ENCODE assay signal across 16 cellular contexts in genomic region chr12:114658002-114658441, GRCh38. TPM values are rescaled to one million over a fixed set of nuclear protein-coding genes. Genes with fewer than 3 reads are reported as not detected.
"Had no signal": no experiment of that assay in that cellular context is flagged by ENCODE, and none has a peak within 500 bp of the region (broad histone marks: within the 10 kb centered on the region; RNA-seq: fewer than 3 reads in every experiment).

No MANE protein-coding gene starts in this region.

- H3K4me1 ChIP-seq: upper lobe of right lung had no signal

- H3K4me1 Mint-ChIP-seq: activated naive CD8-positive, alpha-beta T cell treated with anti-CD3 and anti-CD28 coated beads, Interleukin-2, amount 50 U/mL, for 24 hours had no signal

- H3K27ac ChIP-seq: dorsolateral prefrontal cortex, left lung, thoracic aorta, upper lobe of right lung had no signal

- DNase-seq: activated CD4-positive, alpha-beta T cell treated with anti-CD3 and anti-CD28 coated beads, Interleukin-2, amount 50 U/mL, for 48 hours; activated naive CD4-positive, alpha-beta T cell treated with anti-CD3 and anti-CD28 coated beads for 36 hours; activated naive CD8-positive, alpha-beta T cell treated with anti-CD3 and anti-CD28 coated beads, Interleukin-2, amount 50 U/mL, for 24 hours; dorsolateral prefrontal cortex; kidney; left lung; mesendoderm; stimulated activated CD4-positive, alpha-beta T cell treated with anti-CD3 and anti-CD28 coated beads, Interleukin-12 subunit alpha, Interleukin-12 subunit beta, amount 100 ng/mL, for 4 hours; stimulated activated CD4-positive, alpha-beta T cell treated with anti-CD3 and anti-CD28 coated beads, Interleukin-2, amount 100 ng/mL, for 24 hours; upper lobe of right lung had no signal

- ATAC-seq: activated naive CD8-positive, alpha-beta T cell treated with anti-CD3 and anti-CD28 coated beads, Interleukin-2, amount 50 U/mL, for 24 hours; activated T-helper 17 cell treated with anti-CD3 and anti-CD28 coated beads, Interleukin-2, amount 50 U/mL, for 72 hours; left lung; sciatic nerve; upper lobe of right lung had no signal

- H3K36me3 ChIP-seq: left lung, thoracic aorta, upper lobe of right lung had no signal

- H3K9me3 Mint-ChIP-seq: activated naive CD4-positive, alpha-beta T cell treated with anti-CD3 and anti-CD28 coated beads for 36 hours; activated naive CD8-positive, alpha-beta T cell treated with anti-CD3 and anti-CD28 coated beads, Interleukin-2, amount 50 U/mL, for 24 hours; activated T-helper 17 cell treated with anti-CD3 and anti-CD28 coated beads, Interleukin-2, amount 50 U/mL, for 72 hours had no signal

- H3K4me3 Mint-ChIP-seq: activated naive CD4-positive, alpha-beta T cell treated with anti-CD3 and anti-CD28 coated beads for 36 hours; activated naive CD8-positive, alpha-beta T cell treated with anti-CD3 and anti-CD28 coated beads, Interleukin-2, amount 50 U/mL, for 24 hours; activated T-helper 17 cell treated with anti-CD3 and anti-CD28 coated beads, Interleukin-2, amount 50 U/mL, for 72 hours; neural crest cell had no signal

- H3K27ac Mint-ChIP-seq: activated naive CD4-positive, alpha-beta T cell treated with anti-CD3 and anti-CD28 coated beads for 36 hours; activated naive CD8-positive, alpha-beta T cell treated with anti-CD3 and anti-CD28 coated beads, Interleukin-2, amount 50 U/mL, for 24 hours; activated T-helper 17 cell treated with anti-CD3 and anti-CD28 coated beads, Interleukin-2, amount 50 U/mL, for 72 hours had no signal

- H3K9me3 ChIP-seq: left lung, thoracic aorta, upper lobe of right lung had no signal

- FAIRE-seq: endometrium, kidney had no signal

- H3K4me3 ChIP-seq: dorsolateral prefrontal cortex, left lung, thoracic aorta, upper lobe of right lung had no signal

RNA-seq across cellular contexts. Expression of gene TBX3, which starts 26.0 kb away (rescaled TPM):
- total RNA-seq: activated naive CD4-positive, alpha-beta T cell treated with anti-CD3 and anti-CD28 coated beads for 36 hours; activated T-helper 17 cell treated with anti-CD3 and anti-CD28 coated beads, Interleukin-2, amount 50 U/mL, for 72 hours; T-helper 1 cell treated with Interleukin-12 subunit alpha and Interleukin-12 subunit beta and Interleukin-4 antibody, amounts not matched to agents 30 ng/mL and 1 ng/mL, for 36 hours had no signal
